In the genomic region with DNA sequence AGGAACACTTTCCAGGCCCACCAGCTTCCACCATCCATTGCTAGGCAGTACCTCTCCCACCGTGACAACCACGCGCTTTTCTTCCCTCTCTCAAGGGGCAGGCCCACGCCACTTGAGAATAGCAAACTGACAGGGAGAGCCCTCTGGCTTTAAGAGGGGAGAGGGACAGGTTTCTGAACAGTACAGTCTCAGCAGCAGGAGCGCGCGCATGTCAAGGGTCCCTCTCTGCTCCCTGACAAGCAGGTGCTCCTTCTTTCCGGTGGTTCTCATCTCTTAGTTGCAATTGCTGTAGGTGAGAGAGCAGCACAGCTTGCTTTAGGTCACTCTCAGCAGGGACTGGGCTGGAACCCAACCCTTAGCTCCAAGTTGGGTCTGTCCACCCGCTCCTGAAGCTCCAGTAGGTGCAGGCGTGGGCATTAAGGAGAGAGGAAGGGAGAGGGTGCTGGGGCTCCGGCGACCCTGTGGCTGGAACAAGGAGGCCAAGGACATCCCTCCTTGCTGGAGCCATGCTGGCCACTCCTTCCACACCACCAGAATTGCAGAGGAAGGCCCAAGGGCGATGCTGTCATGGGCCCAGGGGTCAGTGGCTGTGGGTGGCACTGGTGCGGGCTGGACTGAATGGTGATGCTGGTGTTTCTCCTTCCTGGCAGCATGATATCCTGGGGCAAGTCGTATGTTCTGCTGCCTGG, we compare ENCODE assay signal across 8 cellular contexts. TPM values are rescaled to one million over a fixed set of nuclear protein-coding genes. Genes with fewer than 3 reads are reported as not detected.
DNase-seq lines count a peak whose midpoint lies in the region; ATAC-seq, FAIRE-seq and TF ChIP-seq lines count a peak whose summit lies in the region.

No MANE protein-coding gene starts in this region.

- H3K4me3 ChIP-seq in Karpas-422 (ENCODE audit: low read length) (peak overlapping the region; percentile 75), thoracic aorta (peak overlapping the region; percentile 87)

- H3K9ac ChIP-seq in ES-I3 (ENCODE audit: low read depth, low read length) = peak overlapping the region; percentile 81
- peak overlapping the region; percentile 98 for H3K9ac ChIP-seq in Karpas-422 (ENCODE audit: low read length)

- peak overlapping the region; percentile 75; the same call in 1 of the 2 replicates for H3K27ac ChIP-seq in Karpas-422 (ENCODE audit: low read length)
- H3K27ac ChIP-seq in thoracic aorta = peak overlapping the region; percentile 93 to 99

- no peak overlapping the region for H2AFZ ChIP-seq in Karpas-422 (ENCODE audit: low read length)

- no peaks in the 10 kb centered on the region for H4K20me1 ChIP-seq in Karpas-422 (ENCODE audit: insufficient read depth, low read depth, low read length)

- peak overlapping the region; percentile 69 for H3K4me3 Mint-ChIP-seq in MCF 10A (ENCODE audit: unreplicated experiment)

- no peak for ATAC-seq in left lobe of liver
- no peak for ATAC-seq in thoracic aorta (ENCODE audit: insufficient number of reproducible peaks, low FRiP score, low read depth)

- TF ChIP-seq CTCF in MCF 10A (IDR thresholded peaks at IDR 0.05; ENCODE audit: unreplicated experiment) = no peak
- TF ChIP-seq CTCF in thoracic aorta (IDR thresholded peaks at IDR 0.05) = no peak

- CTCF ChIA-PET in MCF 10A (lab: Yijun Ruan, JAX) = interaction anchor here (1.4 to 2.2 kb wide), 7 partner anchors 8 to 406 kb away, joined by 3 to 12 read pairs (median 6); a partner anchor contains a TSS

- FAIRE-seq in RCC 7860 (lab: Jason Lieb, UNC) = no peak

- BruUV-seq in MCF 10A (replicated peaks; lab: Mats Ljungman, UMichigan) = no TSS peak

- H3K36me3 ChIP-seq in ES-I3 (ENCODE audit: insufficient read depth, low read length) = peaks cover 8% of the 10 kb centered on the region
- H3K36me3 ChIP-seq in Karpas-422 (ENCODE audit: insufficient read depth, low read length) = peaks cover 27% of the 10 kb centered on the region
- peaks cover 21% of the 10 kb centered on the region for H3K36me3 ChIP-seq in thoracic aorta

- POLR2A ChIA-PET in MCF 10A (lab: Yijun Ruan, JAX) = interaction anchor here (0.6 to 2.3 kb wide), 5 partner anchors 9 to 485 kb away, joined by 3 to 50 read pairs (median 6); a partner anchor contains a TSS

- DNase-seq in Karpas-422 = no peak
- no peak for DNase-seq in MCF 10A (ENCODE audit: unreplicated experiment)
- peak; percentile 49 for DNase-seq in left lobe of liver (ENCODE audit: low spot score)
- no peak for DNase-seq in thoracic aorta (ENCODE audit: low spot score)
- no peak for DNase-seq in amniotic stem cell (lab: John Stamatoyannopoulos, UW)
- DNase-seq in activated gamma-delta T cell (lab: John Stamatoyannopoulos, UW) = no peak
- DNase-seq in RCC 7860 (ENCODE audit: low spot score) = no peak

- no peaks in the 10 kb centered on the region for H3K9me3 Mint-ChIP-seq in MCF 10A (ENCODE audit: unreplicated experiment)

- H3K27me3 Mint-ChIP-seq in MCF 10A (ENCODE audit: insufficient read depth, unreplicated experiment) = no peaks in the 10 kb centered on the region

- peaks cover 37% of the 10 kb centered on the region for H3K36me3 Mint-ChIP-seq in MCF 10A (ENCODE audit: insufficient read depth, unreplicated experiment)

- no peaks in the 10 kb centered on the region for H3K27me3 ChIP-seq in Karpas-422 (ENCODE audit: low read length)
- H3K27me3 ChIP-seq in thoracic aorta (replicated peaks; ENCODE audit: insufficient read depth) = no peaks in the 10 kb centered on the region

- H3K4me2 ChIP-seq in Karpas-422 (ENCODE audit: low read depth, low read length, poor library complexity, severe bottlenecking) = peak overlapping the region; percentile 97

- peak overlapping the region; percentile 76 for H3K27ac Mint-ChIP-seq in MCF 10A (ENCODE audit: low read depth, unreplicated experiment)

- H3K9me3 ChIP-seq in ES-I3 (ENCODE audit: control insufficient read depth, insufficient read depth, low read length) = no peaks in the 10 kb centered on the region
- 0 out of 2 replicates have a peak, but pooled peaks cover 8% of the 10 kb centered on the region for H3K9me3 ChIP-seq in Karpas-422 (ENCODE audit: low read length)
- no peaks in the 10 kb centered on the region for H3K9me3 ChIP-seq in thoracic aorta

- H3K4me1 Mint-ChIP-seq in MCF 10A (ENCODE audit: insufficient read depth, unreplicated experiment) = peaks cover 5% of the 10 kb centered on the region

- peaks cover 5% of the 10 kb centered on the region; the same call in 1 of the 2 replicates for H3K79me2 ChIP-seq in Karpas-422 (ENCODE audit: low read length)

- H3K4me1 ChIP-seq in ES-I3 (ENCODE audit: insufficient read depth, low read length) (no peaks in the 10 kb centered on the region), Karpas-422 (ENCODE audit: low read length) (peaks cover 25% of the 10 kb centered on the region), thoracic aorta (ENCODE audit: control insufficient read depth in 1 of 2, low read depth in 2 of 2) (peaks cover 9 to 14% of the 10 kb centered on the region in 2 donors)

- intact Hi-C loops in MCF 10A (cut with micrococcal nuclease) = no loop called here

- no peaks in the 10 kb centered on the region for H3K9me2 ChIP-seq in Karpas-422 (replicated peaks; ENCODE audit: insufficient read depth, low read length)

RNA-seq across cellular contexts. Expression of a gene that starts 9.0 kb away (rescaled TPM):
- total RNA-seq in Karpas-422 (2014; rRNA removed; shearing (Covaris generic); ENCODE audit: low replicate concordance) = 16.1 and 19.8 TPM in 2 replicates
- total RNA-seq in MCF 10A (2022) (18.9 and 21.7 TPM in 2 replicates), left lobe of liver (7.3 TPM), thoracic aorta (10 to 100 TPM; 29.9 to 36.6 TPM)
